In the genomic region with DNA sequence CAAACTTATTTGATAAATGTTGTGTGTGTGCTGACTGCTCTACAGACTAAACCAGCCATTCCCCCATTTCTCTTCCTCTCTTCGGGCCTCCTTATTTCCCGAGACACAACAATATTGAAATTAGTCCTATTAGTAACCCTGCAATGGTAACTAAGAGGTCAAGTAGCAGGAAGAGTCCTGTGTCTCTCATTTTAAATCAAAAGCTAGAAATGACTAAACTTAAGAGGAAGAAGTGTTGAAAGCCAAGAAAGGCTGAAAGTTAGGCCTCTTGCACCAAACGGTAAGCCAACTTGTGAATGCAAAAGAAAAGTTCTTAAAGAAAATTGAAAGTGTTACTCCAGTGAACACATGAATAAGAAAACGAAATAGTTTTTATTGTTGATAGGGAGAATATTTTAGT, we compare ENCODE assay signal across 19 cellular contexts.
DNase-seq lines count a peak whose midpoint lies in the region; ATAC-seq lines count a peak whose summit lies in the region.
"Had no signal": no experiment of that assay in that cellular context is flagged by ENCODE, and none has a peak within 500 bp of the region (broad histone marks: within the 10 kb centered on the region; RNA-seq: fewer than 3 reads in every experiment).

No MANE protein-coding gene starts in this region.

- no peaks in the 10 kb centered on the region for H3K36me3 ChIP-seq in H7 (replicated peaks; ENCODE audit: control insufficient read depth, insufficient read depth, low read length)
- H3K36me3 ChIP-seq: BLaER1 treated with 17β-estradiol and CSF1 and Interleukin-3, amounts not matched to agents 10 nM and 100 nM; HAP-1 had no signal

- no peaks in the 10 kb centered on the region for H3K4me1 Mint-ChIP-seq in naive thymus-derived CD8-positive, alpha-beta T cell
- H3K4me1 Mint-ChIP-seq: CD8-positive, alpha-beta memory T cell had no signal

- no peaks in the 10 kb centered on the region for H3K27me3 ChIP-seq in H7 (ENCODE audit: control insufficient read depth, insufficient read depth, low read length)
- H3K27me3 ChIP-seq: BLaER1 treated with 17β-estradiol and CSF1 and Interleukin-3, amounts not matched to agents 10 nM and 100 nM had no signal

- H3K4me3 ChIP-seq in H7 (ENCODE audit: insufficient read depth, low read depth, low read length) = no peak overlapping the region
- H3K4me3 ChIP-seq: BLaER1 treated with 17β-estradiol and CSF1 and Interleukin-3, amounts not matched to agents 10 nM and 100 nM; GM12878; HAP-1 had no signal

- H3K27ac Mint-ChIP-seq in naive thymus-derived CD8-positive, alpha-beta T cell = no peak overlapping the region
- H3K27ac Mint-ChIP-seq: CD8-positive, alpha-beta memory T cell had no signal

- no peaks in the 10 kb centered on the region for H3K36me3 Mint-ChIP-seq in naive thymus-derived CD8-positive, alpha-beta T cell
- H3K36me3 Mint-ChIP-seq: CD8-positive, alpha-beta memory T cell had no signal

- H3K9me3 Mint-ChIP-seq in naive thymus-derived CD8-positive, alpha-beta T cell = peaks cover 0 to 14% (median 3%) of the 10 kb centered on the region in 9 donors

- ATAC-seq in GM18511 (IDR thresholded peaks at IDR 0.05; ENCODE audit: unreplicated experiment) (peak; percentile 82), GM19452 (IDR thresholded peaks at IDR 0.05; ENCODE audit: unreplicated experiment) (peak; percentile 51), HG02884 (IDR thresholded peaks at IDR 0.05; ENCODE audit: unreplicated experiment) (peak; percentile 74), HG03565 (IDR thresholded peaks at IDR 0.05; ENCODE audit: unreplicated experiment) (peak; percentile 80)
- no peak for ATAC-seq in naive thymus-derived CD8-positive, alpha-beta T cell
- ATAC-seq: GM12878, Panc1 had no signal

- H3K4me3 Mint-ChIP-seq in naive thymus-derived CD8-positive, alpha-beta T cell = no peak overlapping the region
- H3K4me3 Mint-ChIP-seq: CD8-positive, alpha-beta memory T cell had no signal

- POLR2A ChIA-PET in naive thymus-derived CD8-positive, alpha-beta T cell (lab: Charles Lee) = no interaction called here

- DNase-seq in naive thymus-derived CD8-positive, alpha-beta T cell = no peak
- DNase-seq in H7 (no peak), NCI-H524 treated with DMSO at 0.1 percent for 48 hours (lab: John Stamatoyannopoulos, UW) (no peak), HCEC 1CT (no peak)
- DNase-seq: CD8-positive, alpha-beta memory T cell; DMS79 treated with DMSO at 0.1 percent for 48 hours; KG1; NCI-H1436; NCI-H2029; NCI-H510A; SW 1271 had no signal

- peaks cover 0 to 3% (median 0%) of the 10 kb centered on the region in 5 donors for H3K27me3 Mint-ChIP-seq in naive thymus-derived CD8-positive, alpha-beta T cell
- H3K27me3 Mint-ChIP-seq: CD8-positive, alpha-beta memory T cell had no signal

Comparison
In these comparisons a context has a peak if more than half of its experiments do, and no peak if none do; other contexts are left out.
1. ATAC-seq: peak in GM18511 (single experiment), GM19452 (single experiment), HG02884 (single experiment) and HG03565 (single experiment); none in naive thymus-derived CD8-positive, alpha-beta T cell (0 of 2).